In genomic region chrX:139932901-139933796, GRCh38 we compare ENCODE assay signal across 8 cellular contexts. TPM values are rescaled to one million over a fixed set of nuclear protein-coding genes. Genes with fewer than 3 reads are reported as not detected.
A peak's percentile ranks its signal among the peaks of the same experiment; 100 is the strongest.
DNase-seq lines count a peak whose midpoint lies in the region; ATAC-seq and TF ChIP-seq lines count a peak whose summit lies in the region.

Gene ATP11C (minus strand): TSS chrX:139933053. CDS start chrX:139932042, 1,011 bp downstream.

- TF ChIP-seq CTCF in neural crest cell (conservative IDR thresholded peaks at IDR 0.05) (peak; percentile 13), stomach (IDR thresholded peaks at IDR 0.05) (no peak)

- H3K4me3 ChIP-seq in stomach: peak within 1 kb of the TSS; percentile 64 to 76 (median 71)

- DNase-seq in D341Med (ENCODE audit: low spot score) (peak; percentile 86), HS-27A (ENCODE audit: low read depth) (peak; percentile 55), RKO (ENCODE audit: low spot score) (peak; percentile 78), fibroblast of the conjunctiva (ENCODE audit: low read depth) (peak; percentile 76), neural crest cell (ENCODE audit: low read depth, low spot score) (peak; percentile 62), stomach (peak; percentile 81)
- DNase-seq in activated T-helper 9 cell treated with anti-CD3 and anti-CD28 coated beads, Interleukin-2, amount 50 U/mL, for 16 hours (ENCODE audit: low read depth): peak; percentile 75

- peaks cover 12% of the 10 kb centered on the region for H3K27me3 Mint-ChIP-seq in neural crest cell (ENCODE audit: low read depth)

- no peaks in the 10 kb centered on the region for H3K9me3 ChIP-seq in stomach

- H3K4me1 Mint-ChIP-seq in neural crest cell: peaks cover 24% of the 10 kb centered on the region

- peak in 1 of 4 donors; percentile 63 for TF ChIP-seq POLR2A in stomach (IDR thresholded peaks at IDR 0.05)

- no peaks in the 10 kb centered on the region for H3K9me3 Mint-ChIP-seq in neural crest cell

- peak within 1 kb of the TSS; percentile 95 for H3K27ac Mint-ChIP-seq in neural crest cell (ENCODE audit: unreplicated experiment)

- intact Hi-C loops in stomach (cut with DNase I; ENCODE audit: low total_unique reads): no loop called here

- peaks cover 0 to 14% (median 10%) of the 10 kb centered on the region in 4 donors for H3K4me1 ChIP-seq in stomach

- peak within 1 kb of the TSS; percentile 92 for H3K4me3 Mint-ChIP-seq in neural crest cell

- WGBS in stomach, 5 donors: 0 to 19% (median 7%) methylated on average over 25 to 52 of the region's 52 CpGs

- ATAC-seq in GM19468 (IDR thresholded peaks at IDR 0.05; ENCODE audit: extremely low read depth, unreplicated experiment): peak; percentile 62

- H3K27me3 ChIP-seq in stomach: no peaks in the 10 kb centered on the region

- no peaks in the 10 kb centered on the region for H3K36me3 ChIP-seq in stomach

- peak within 1 kb of the TSS; percentile 87 to 99 (median 98) for H3K27ac ChIP-seq in stomach

- no peak for TF ChIP-seq EP300 in stomach (IDR thresholded peaks at IDR 0.05)

- H3K36me3 Mint-ChIP-seq in neural crest cell (ENCODE audit: low read depth): no peaks in the 10 kb centered on the region

RNA-seq across cellular contexts. Expression of gene ATP11C, which starts in this region (rescaled TPM):
- total RNA-seq in neural crest cell: 26.4 and 30.6 TPM in 2 replicates
- 10 to 100 TPM in 4 of 5 donors, 1 to 10 TPM in 1; 9.3 to 46.4 (median 14.5) TPM for total RNA-seq in stomach
- 1 to 10 TPM; 3.3 to 9.3 (median 5.1) TPM for polyA plus RNA-seq in stomach

Comparison
In these comparisons a context has a peak if more than half of its experiments do, and no peak if none do; other contexts are left out.
1. Peak in every context shown above with its lines: DNase-seq, ATAC-seq, H3K4me3 ChIP-seq and H3K27ac ChIP-seq.